8 cellular contexts compared by ENCODE assay signal in the genomic region with DNA sequence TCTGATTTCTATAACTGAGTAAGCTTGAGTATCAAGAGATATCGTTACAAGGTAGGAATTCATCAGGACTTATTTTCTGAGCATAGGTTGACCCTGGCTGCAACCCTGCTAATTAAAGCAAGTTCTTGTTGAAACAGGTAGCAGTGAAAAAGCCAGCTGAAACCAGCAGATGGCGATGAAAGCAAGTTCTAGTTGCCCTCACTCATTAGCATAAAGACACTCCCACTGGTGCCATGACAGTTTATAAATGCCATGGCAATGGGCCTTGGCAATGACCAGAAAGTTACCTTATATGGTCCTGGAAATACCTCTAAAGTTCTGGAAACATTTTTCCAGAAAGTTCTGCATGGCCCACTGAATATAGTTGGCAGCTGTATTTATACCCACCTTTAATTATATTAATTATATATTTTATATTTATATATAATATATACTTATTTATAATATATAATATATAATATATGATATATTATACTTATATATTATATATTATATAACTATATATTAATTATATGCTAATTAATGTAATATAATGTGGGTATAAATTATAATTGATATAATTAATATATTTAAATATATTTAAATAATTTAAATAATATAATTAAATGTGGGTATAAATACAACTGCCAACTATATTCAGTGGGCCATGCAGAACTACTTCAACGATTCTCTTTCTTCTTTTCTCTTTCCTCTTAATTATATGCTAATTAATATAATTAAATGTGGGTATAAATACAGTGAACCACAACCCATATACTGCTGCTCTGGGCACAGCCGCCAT.
A peak's percentile ranks its signal among the peaks of the same experiment; 100 is the strongest.
DNase-seq lines count a peak whose midpoint lies in the region; ATAC-seq and TF ChIP-seq lines count a peak whose summit lies in the region.

No MANE protein-coding gene starts in this region.

- no peaks in the 10 kb centered on the region for H4K20me1 ChIP-seq in OCI-LY1 (ENCODE audit: insufficient read depth, low read length)

- CTCF ChIA-PET in A673 (lab: Charles Lee): interaction anchor here (0.6 kb wide), 2 partner anchors 557 to 678 kb away, joined by 6 read pairs; no protein-coding TSS in a partner anchor

- intact Hi-C loops in A673 (cut with micrococcal nuclease; ENCODE audit: unreplicated experiment): loop anchor here (5.0 to 10.0 kb wide), 2 partner anchors 559 to 1256 kb away; no protein-coding TSS in a partner anchor

- H3F3A ChIP-seq in OCI-LY1 (ENCODE audit: insufficient read depth, low read length): no peaks in the 10 kb centered on the region

- no peaks in the 10 kb centered on the region for H3K79me2 ChIP-seq in OCI-LY1 (ENCODE audit: insufficient read depth, low read length)

- no peak overlapping the region for H3K9ac ChIP-seq in OCI-LY1 (ENCODE audit: low read length)

- H3K9me3 ChIP-seq in A673 (ENCODE audit: low read depth, low read length, poor library complexity, severe bottlenecking): no peaks in the 10 kb centered on the region
- no peaks in the 10 kb centered on the region for H3K9me3 ChIP-seq in OCI-LY1 (ENCODE audit: low read length)

- ATAC-seq in GM18511 (IDR thresholded peaks at IDR 0.05; ENCODE audit: unreplicated experiment) (peak; percentile 88), HG03432 (IDR thresholded peaks at IDR 0.05; ENCODE audit: unreplicated experiment) (peak; percentile 95)

- H3K27me3 ChIP-seq in A673 (replicated peaks; ENCODE audit: insufficient read depth, low read depth, low read length, poor library complexity) (no peaks in the 10 kb centered on the region), OCI-LY1 (ENCODE audit: insufficient read depth, low read length) (no peaks in the 10 kb centered on the region)

- peak; percentile 91 for DNase-seq in A673 (ENCODE audit: low spot score)
- peak; percentile 16 for DNase-seq in fibroblast of pulmonary artery (ENCODE audit: low read depth)
- DNase-seq in AG20443 (ENCODE audit: low spot score): no peak
- DNase-seq in activated T-cell treated with anti-CD3 and anti-CD28 coated beads, Interleukin-2, amount 50 U/mL, for 1 hour: no peak
- no peak for DNase-seq in occipital lobe (lab: John Stamatoyannopoulos, UW)

- no peak overlapping the region for H2AFZ ChIP-seq in OCI-LY1 (ENCODE audit: low read length)

- no peaks in the 10 kb centered on the region for H3K9me2 ChIP-seq in OCI-LY1 (ENCODE audit: low read depth, low read length)

- TF ChIP-seq CTCF in A673 (conservative IDR thresholded peaks at IDR 0.05; ENCODE audit: low read depth, low read length) (peak; percentile 79), OCI-LY1 (IDR thresholded peaks at IDR 0.05; ENCODE audit: low read length) (peak; percentile 48), fibroblast of pulmonary artery (IDR thresholded peaks at IDR 0.05; ENCODE audit: low read length, missing control alignments) (peak; percentile 12)

- H3K4me1 ChIP-seq in A673 (ENCODE audit: insufficient read depth, low read length, poor library complexity, severe bottlenecking) (peaks cover 18% of the 10 kb centered on the region), OCI-LY1 (ENCODE audit: insufficient read depth, low read length, severe bottlenecking) (no peaks in the 10 kb centered on the region)

- no peak overlapping the region for H3K4me3 ChIP-seq in A673 (ENCODE audit: low read depth, low read length, poor library complexity, severe bottlenecking)
- no peak overlapping the region for H3K4me3 ChIP-seq in OCI-LY1 (ENCODE audit: low read depth, low read length, poor library complexity, severe bottlenecking)
- H3K4me3 ChIP-seq in fibroblast of pulmonary artery (replicated peaks; ENCODE audit: low read depth, low read length): no peak overlapping the region

- no TSS peak for BruUV-seq in A673 (replicated peaks; lab: Mats Ljungman, UMichigan)

- no peak overlapping the region for H3K4me2 ChIP-seq in OCI-LY1 (ENCODE audit: low read length)

- peak overlapping the region; percentile 2 for H3K27ac ChIP-seq in A673 (ENCODE audit: low read depth, low read length, poor library complexity, severe bottlenecking)
- H3K27ac ChIP-seq in OCI-LY1 (ENCODE audit: low read depth, low read length, poor library complexity, severe bottlenecking): no peak overlapping the region

- no peaks in the 10 kb centered on the region for H3K36me3 ChIP-seq in A673 (ENCODE audit: insufficient read depth, low read length, poor library complexity, severe bottlenecking)
- no peaks in the 10 kb centered on the region for H3K36me3 ChIP-seq in OCI-LY1 (ENCODE audit: insufficient read depth, low read length)

- POLR2A ChIA-PET in A673 (lab: Charles Lee; ENCODE audit: low non-redundant PET): no interaction called here

Comparison
In these comparisons a context has a peak if more than half of its experiments do, and no peak if none do; other contexts are left out.
1. DNase-seq: peak in A673 (single experiment) and fibroblast of pulmonary artery (single experiment); none in AG20443 (single experiment), activated T-cell treated with anti-CD3 and anti-CD28 coated beads, Interleukin-2, amount 50 U/mL, for 1 hour (single experiment) and occipital lobe (single experiment).
2. CTCF ChIP-seq: peak in every context shown above with its lines; median percentile 79 in A673; 48 in OCI-LY1; 12 in fibroblast of pulmonary artery.